Comparison of ENCODE assay signal across 9 cellular contexts in the genomic region with DNA sequence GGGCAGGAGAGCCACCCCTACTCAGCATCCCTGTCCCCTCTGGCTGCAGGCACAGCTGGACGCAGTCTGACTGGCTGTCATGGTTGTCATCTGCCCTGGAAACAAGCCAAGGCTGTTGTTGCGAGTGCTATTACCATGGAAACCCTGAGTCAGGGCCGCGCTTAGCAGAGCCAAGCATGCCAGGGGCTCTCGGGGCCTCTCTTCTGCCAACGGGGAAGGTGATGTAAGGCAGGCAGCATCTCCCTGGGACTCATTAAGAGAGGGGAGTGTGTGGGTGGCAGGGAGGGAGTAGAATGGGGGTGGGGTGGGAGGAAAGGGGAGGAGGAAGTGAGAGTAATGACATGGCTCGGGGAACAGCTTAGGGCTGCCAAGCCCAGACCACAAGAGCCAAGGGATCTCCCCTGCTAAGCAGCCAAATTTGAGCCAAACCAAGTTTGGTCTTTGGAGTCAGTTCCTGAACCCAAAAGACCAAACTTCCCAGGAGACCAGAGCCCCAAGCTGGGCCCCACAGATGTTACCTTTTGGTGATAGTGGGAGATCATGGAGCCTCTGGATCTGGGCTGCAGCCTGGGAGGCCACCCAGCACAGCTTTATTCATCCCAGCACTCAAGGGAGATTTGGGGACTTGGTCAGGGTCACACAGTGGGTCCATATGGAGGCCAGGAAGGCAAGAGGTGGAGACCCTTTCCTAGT.
DNase-seq lines count a peak whose midpoint lies in the region; TF ChIP-seq lines count a peak whose summit lies in the region.
"Had no signal": no experiment of that assay in that cellular context is flagged by ENCODE, and none has a peak within 500 bp of the region (broad histone marks: within the 10 kb centered on the region; RNA-seq: fewer than 3 reads in every experiment).

No MANE protein-coding gene starts in this region.

- intact Hi-C loops in MCF 10A (cut with micrococcal nuclease) (no loop called here), breast epithelium (cut with DNase I; ENCODE audit: low total_unique reads) (no loop called here)

- H3K36me3 ChIP-seq in breast epithelium (no peaks in the 10 kb centered on the region), MG63 (no peaks in the 10 kb centered on the region)

- POLR2A ChIA-PET in MCF 10A (lab: Yijun Ruan, JAX) = no interaction called here
- POLR2A ChIA-PET in HEK293T (lab: Yijun Ruan, JAX) = interaction anchor here (1.0 kb wide), 1 partner anchor 401 kb away, joined by 3 read pairs; a partner anchor contains a TSS

- H3K36me3 Mint-ChIP-seq in MCF 10A (ENCODE audit: insufficient read depth, unreplicated experiment) = no peaks in the 10 kb centered on the region

- CTCF ChIA-PET in MCF 10A (lab: Yijun Ruan, JAX) (interaction anchor here (0.5 to 1.7 kb wide), 2 partner anchors 13 to 39 kb away, joined by 3 to 4 read pairs; no protein-coding TSS in a partner anchor), HEK293T (lab: Yijun Ruan, JAX) (interaction anchor here (1.2 kb wide), 1 partner anchor 29 kb away, joined by 4 read pairs; no protein-coding TSS in a partner anchor)

- no peaks in the 10 kb centered on the region for H3K27me3 Mint-ChIP-seq in MCF 10A (ENCODE audit: insufficient read depth, unreplicated experiment)

- H3K4me3 Mint-ChIP-seq in MCF 10A (ENCODE audit: unreplicated experiment) = no peak overlapping the region

- H3K27ac Mint-ChIP-seq in MCF 10A (ENCODE audit: low read depth, unreplicated experiment) = no peak overlapping the region

- H3K4me1 Mint-ChIP-seq in MCF 10A (ENCODE audit: insufficient read depth, unreplicated experiment) = no peaks in the 10 kb centered on the region

- no peak for TF ChIP-seq POLR2A in breast epithelium (IDR thresholded peaks at IDR 0.05)

- no peak overlapping the region for H3K27ac ChIP-seq in breast epithelium
- H3K27ac ChIP-seq: skin epidermis had no signal

- TF ChIP-seq CTCF in MCF 10A (IDR thresholded peaks at IDR 0.05; ENCODE audit: unreplicated experiment) = no peak
- TF ChIP-seq CTCF in breast epithelium (IDR thresholded peaks at IDR 0.05) = no peak

- H3K9me3 ChIP-seq in breast epithelium (peaks cover 20 to 25% of the 10 kb centered on the region in 2 donors), MG63 (no peaks in the 10 kb centered on the region)

- in situ Hi-C loops in ACHN (cut with HindIII; ENCODE audit: low pct_ligation_motif_present, low pct_unique_long_range_greater_than_20kb, low sequenced_read_pairs) = no loop called here

- no TSS peak for BruUV-seq in MCF 10A (replicated peaks; lab: Mats Ljungman, UMichigan)

- H3K4me3 ChIP-seq in breast epithelium = no peak overlapping the region
- no peak overlapping the region for H3K4me3 ChIP-seq in MG63
- H3K4me3 ChIP-seq: skin epidermis had no signal

- no peaks in the 10 kb centered on the region for H3K4me1 ChIP-seq in breast epithelium

- H3K9me3 Mint-ChIP-seq in MCF 10A (ENCODE audit: unreplicated experiment) = peaks cover 7% of the 10 kb centered on the region

- DNase-seq in MCF 10A (ENCODE audit: unreplicated experiment) (peak; percentile 69), breast epithelium (ENCODE audit: low spot score in 2 of 2) (no peak), HEK293T (ENCODE audit: extremely low spot score) (peak; percentile 33), MG63 (peak; percentile 88), SIG-M5 treated with dmso at 0.1 percent for 504 hours (lab: John Stamatoyannopoulos, UW; ENCODE audit: unreplicated experiment) (peak; percentile 88), glomerular visceral epithelial cell (ENCODE audit: extremely low spot score) (peak; percentile 65), ACHN (no peak)
- peak; percentile 13 to 26 for DNase-seq in stimulated activated CD8-positive, alpha-beta memory T cell treated with anti-CD3 and anti-CD28 coated beads, Interleukin-2, amount 100 ng/mL, for 48 hours (ENCODE audit: low read depth in 2 of 2)

- H3K27me3 ChIP-seq in breast epithelium = no peaks in the 10 kb centered on the region
- H3K27me3 ChIP-seq in MG63 = no peaks in the 10 kb centered on the region

TF ChIP-seq in HEK293T, 16 proteins besides CTCF, POLR2A, EP300 and RAD21:
- TF ChIP-seq ELF4 (IDR thresholded peaks at IDR 0.05) (no peak), ZNF384 (IDR thresholded peaks at IDR 0.05) (no peak), SP1 (IDR thresholded peaks at IDR 0.05) (no peak), LEF1 (IDR thresholded peaks at IDR 0.05; ENCODE audit: borderline replicate concordance) (no peak), FOXA1 (IDR thresholded peaks at IDR 0.05) (no peak), NFRKB (IDR thresholded peaks at IDR 0.05) (no peak), BHLHE40 (IDR thresholded peaks at IDR 0.05; ENCODE audit: borderline replicate concordance) (no peak), FOXK2 (IDR thresholded peaks at IDR 0.05) (no peak), HDGF (IDR thresholded peaks at IDR 0.05; ENCODE audit: borderline replicate concordance) (no peak), L3MBTL2 (conservative IDR thresholded peaks at IDR 0.05) (no peak), ARNT (IDR thresholded peaks at IDR 0.05) (no peak), TARDBP (IDR thresholded peaks at IDR 0.05) (no peak), SUZ12 (IDR thresholded peaks at IDR 0.05) (no peak), FOXM1 (IDR thresholded peaks at IDR 0.05; ENCODE audit: borderline replicate concordance) (no peak), CTBP1 (IDR thresholded peaks at IDR 0.05; ENCODE audit: borderline replicate concordance) (no peak)
- TF ChIP-seq, protein P1, sequence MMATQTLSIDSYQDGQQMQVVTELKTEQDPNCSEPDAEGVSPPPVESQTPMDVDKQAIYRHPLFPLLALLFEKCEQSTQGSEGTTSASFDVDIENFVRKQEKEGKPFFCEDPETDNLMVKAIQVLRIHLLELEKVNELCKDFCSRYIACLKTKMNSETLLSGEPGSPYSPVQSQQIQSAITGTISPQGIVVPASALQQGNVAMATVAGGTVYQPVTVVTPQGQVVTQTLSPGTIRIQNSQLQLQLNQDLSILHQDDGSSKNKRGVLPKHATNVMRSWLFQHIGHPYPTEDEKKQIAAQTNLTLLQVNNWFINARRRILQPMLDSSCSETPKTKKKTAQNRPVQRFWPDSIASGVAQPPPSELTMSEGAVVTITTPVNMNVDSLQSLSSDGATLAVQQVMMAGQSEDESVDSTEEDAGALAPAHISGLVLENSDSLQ (IDR thresholded peaks at IDR 0.05) = no peak

Comparison
In these comparisons a context has a peak if more than half of its experiments do, and no peak if none do; other contexts are left out.
1. DNase-seq: peak in MCF 10A (single experiment), HEK293T (single experiment), MG63 (single experiment), SIG-M5 treated with dmso at 0.1 percent for 504 hours (single experiment), glomerular visceral epithelial cell (single experiment) and stimulated activated CD8-positive, alpha-beta memory T cell treated with anti-CD3 and anti-CD28 coated beads, Interleukin-2, amount 100 ng/mL, for 48 hours (2 of 2); none in breast epithelium (0 of 2) and ACHN (single experiment).